ENCODE assay signal across 1 cellular context in the genomic region with DNA sequence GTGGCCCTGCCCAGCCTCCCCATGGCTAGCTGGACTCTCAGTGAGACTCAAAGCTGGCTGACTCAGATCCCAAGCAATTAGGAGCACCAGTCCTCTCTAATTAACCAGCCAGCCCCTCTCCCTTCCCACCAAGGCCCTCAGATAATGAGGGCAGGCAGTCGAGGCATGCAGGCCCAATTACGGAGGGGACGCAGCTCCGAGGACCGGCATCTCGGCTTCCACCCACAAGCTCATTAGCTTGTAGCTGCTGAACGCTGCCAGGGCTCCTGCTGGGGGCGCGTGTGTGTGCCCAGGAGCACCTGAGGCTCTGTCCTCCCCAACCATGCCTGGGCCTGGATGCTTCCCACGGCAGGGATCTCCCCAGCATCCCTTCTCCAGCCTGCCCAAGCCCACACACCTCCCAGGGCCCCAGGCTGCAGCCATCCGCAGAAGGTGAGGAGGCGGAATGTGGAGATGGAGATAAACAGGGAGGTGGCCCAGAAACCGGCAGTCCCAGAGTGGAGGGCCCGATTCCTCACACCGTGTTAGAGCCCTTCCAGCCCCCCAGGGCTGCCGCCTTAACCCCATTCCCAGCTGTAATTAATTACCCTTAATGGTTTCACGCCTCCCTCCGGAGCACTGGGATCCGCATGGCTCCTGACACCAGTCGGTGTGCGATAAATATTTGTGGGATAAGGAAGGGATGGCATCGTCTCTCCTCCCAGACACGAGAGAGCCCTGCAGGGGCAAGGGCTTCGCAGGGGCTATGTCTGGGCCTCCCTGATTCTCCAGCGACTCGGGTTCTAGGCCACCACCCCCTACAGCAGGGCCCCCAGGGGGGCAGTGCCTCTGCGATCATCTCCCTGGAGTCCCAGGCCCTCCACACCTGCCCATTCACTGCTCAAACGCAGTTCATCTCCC.
TF ChIP-seq lines count a peak whose summit lies in the region.

No MANE protein-coding gene starts in this region.

TF ChIP-seq in HepG2, 621 proteins besides CTCF, POLR2A, EP300 and RAD21:
- TF ChIP-seq ZZZ3 (CRISPR knock-in tag; IDR thresholded peaks at IDR 0.05; ENCODE audit: borderline replicate concordance) = no peak
- TF ChIP-seq, protein P1, sequence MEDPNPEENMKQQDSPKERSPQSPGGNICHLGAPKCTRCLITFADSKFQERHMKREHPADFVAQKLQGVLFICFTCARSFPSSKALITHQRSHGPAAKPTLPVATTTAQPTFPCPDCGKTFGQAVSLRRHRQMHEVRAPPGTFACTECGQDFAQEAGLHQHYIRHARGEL (CRISPR knock-in tag; IDR thresholded peaks at IDR 0.05) = no peak
- no peak for TF ChIP-seq STAT5B (CRISPR knock-in tag; IDR thresholded peaks at IDR 0.05)
TF ChIP-seq in HepG2: peak in this region for 0.
